Comparison of ENCODE assay signal across 15 cellular contexts in genomic region chr2:223598994-223599645, GRCh38. TPM values are rescaled to one million over a fixed set of nuclear protein-coding genes. Genes with fewer than 3 reads are reported as not detected.
A peak's percentile ranks its signal among the peaks of the same experiment; 100 is the strongest.
DNase-seq lines count a peak whose midpoint lies in the region; ATAC-seq and TF ChIP-seq lines count a peak whose summit lies in the region.
"Had no signal": no experiment of that assay in that cellular context is flagged by ENCODE, and none has a peak within 500 bp of the region (broad histone marks: within the 10 kb centered on the region; RNA-seq: fewer than 3 reads in every experiment).

No MANE protein-coding gene starts in this region.

- intact Hi-C loops in activated naive CD4-positive, alpha-beta T cell treated with anti-CD3 and anti-CD28 coated beads for 36 hours (cut with micrococcal nuclease): no loop called here

- H3K36me3 Mint-ChIP-seq in osteocyte (ENCODE audit: unreplicated experiment): peaks cover 14% of the 10 kb centered on the region
- no peaks in the 10 kb centered on the region for H3K36me3 Mint-ChIP-seq in activated naive CD4-positive, alpha-beta T cell treated with anti-CD3 and anti-CD28 coated beads for 36 hours (ENCODE audit: low read depth)

- H3K27me3 Mint-ChIP-seq in osteocyte (ENCODE audit: unreplicated experiment): no peaks in the 10 kb centered on the region
- peaks cover 4% of the 10 kb centered on the region for H3K27me3 Mint-ChIP-seq in activated naive CD4-positive, alpha-beta T cell treated with anti-CD3 and anti-CD28 coated beads for 36 hours (ENCODE audit: low read depth)

- H3K27ac Mint-ChIP-seq in osteocyte (ENCODE audit: unreplicated experiment): peak overlapping the region; percentile 96
- H3K27ac Mint-ChIP-seq in activated naive CD4-positive, alpha-beta T cell treated with anti-CD3 and anti-CD28 coated beads for 36 hours: no peak overlapping the region
- H3K27ac Mint-ChIP-seq: activated T-helper 2 cell treated with anti-CD3 and anti-CD28 coated beads, Interferon-gamma antibody, Interleukin-2, Interleukin-4, amounts not matched to agents 10 μg/mL and 5 μg/mL and 100 μg/mL, durations not matched to agents 14 hours and 24 hours and 36 hours had no signal

- H3K4me1 Mint-ChIP-seq in osteocyte (ENCODE audit: unreplicated experiment): peaks cover 55% of the 10 kb centered on the region
- peaks cover 3% of the 10 kb centered on the region for H3K4me1 Mint-ChIP-seq in activated naive CD4-positive, alpha-beta T cell treated with anti-CD3 and anti-CD28 coated beads for 36 hours (ENCODE audit: low read depth)
- H3K4me1 Mint-ChIP-seq: central memory CD8-positive, alpha-beta T cell had no signal

- POLR2A ChIA-PET in GM10248 (lab: Yijun Ruan, JAX): no interaction called here

- CTCF ChIA-PET in activated naive CD4-positive, alpha-beta T cell treated with anti-CD3 and anti-CD28 coated beads for 36 hours (lab: Charles Lee): no interaction called here
- CTCF ChIA-PET in GM10248 (lab: Yijun Ruan, JAX): interaction anchor here (0.7 to 2.3 kb wide), 2 partner anchors 12 to 18 kb away, joined by 3 to 9 read pairs; no protein-coding TSS in a partner anchor

- peak overlapping the region; percentile 68 for H3K4me3 Mint-ChIP-seq in osteocyte (ENCODE audit: unreplicated experiment)
- no peak overlapping the region for H3K4me3 Mint-ChIP-seq in activated naive CD4-positive, alpha-beta T cell treated with anti-CD3 and anti-CD28 coated beads for 36 hours
- H3K4me3 Mint-ChIP-seq: central memory CD8-positive, alpha-beta T cell had no signal

- TF ChIP-seq CTCF in osteocyte (IDR thresholded peaks at IDR 0.05) (no peak), GM10248 (IDR thresholded peaks at IDR 0.05; ENCODE audit: control extremely low read depth, extremely low read depth, low read depth, missing control alignments) (no peak)

- DNase-seq in ELR (ENCODE audit: low read depth) (peak; percentile 75), NCI-H446 treated with DMSO at 0.1 percent for 48 hours (lab: John Stamatoyannopoulos, UW) (peak; percentile 40), dedifferentiated amniotic fluid mesenchymal stem cell (ENCODE audit: extremely low spot score) (peak; percentile 84), osteocyte (ENCODE audit: extremely low spot score, unreplicated experiment) (no peak), GM10248 (ENCODE audit: extremely low spot score) (no peak)
- no peak for DNase-seq in activated CD4-positive, alpha-beta T cell treated with anti-CD3 and anti-CD28 coated beads for 4 hours
- no peak for DNase-seq in activated naive CD4-positive, alpha-beta T cell treated with anti-CD3 and anti-CD28 coated beads for 36 hours
- DNase-seq: activated CD4-positive, alpha-beta T cell treated with anti-CD3 and anti-CD28 coated beads, Interleukin-2, amount 50 U/mL, for 1 hour; COR-L47; NCI-H2081 treated with DMSO at 0.1 percent for 48 hours; OCI-M1; T-helper 2 cell had no signal

- ATAC-seq in GM21515 (IDR thresholded peaks at IDR 0.05; ENCODE audit: unreplicated experiment): no peak

- peaks cover 4% of the 10 kb centered on the region for H3K9me3 Mint-ChIP-seq in osteocyte (ENCODE audit: unreplicated experiment)
- no peaks in the 10 kb centered on the region for H3K9me3 Mint-ChIP-seq in activated naive CD4-positive, alpha-beta T cell treated with anti-CD3 and anti-CD28 coated beads for 36 hours
- H3K9me3 Mint-ChIP-seq: activated T-helper 2 cell treated with anti-CD3 and anti-CD28 coated beads, Interferon-gamma antibody, Interleukin-2, Interleukin-4, amounts not matched to agents 10 μg/mL and 5 μg/mL and 100 μg/mL, durations not matched to agents 14 hours and 24 hours and 36 hours had no signal

RNA-seq across cellular contexts. Expression of gene SCG2, which starts 3.0 kb away (rescaled TPM):
- 132 and 134 TPM in 2 replicates for total RNA-seq in osteocyte
- total RNA-seq in activated naive CD4-positive, alpha-beta T cell treated with anti-CD3 and anti-CD28 coated beads for 36 hours: not detected
- total RNA-seq: activated T-helper 2 cell treated with anti-CD3 and anti-CD28 coated beads, Interferon-gamma antibody, Interleukin-2, Interleukin-4, amounts not matched to agents 10 μg/mL and 5 μg/mL and 100 μg/mL, durations not matched to agents 14 hours and 24 hours and 36 hours had no signal

Comparison
In these comparisons a context has a peak if more than half of its experiments do, and no peak if none do; other contexts are left out.
1. DNase-seq: peak in ELR (single experiment), NCI-H446 treated with DMSO at 0.1 percent for 48 hours (single experiment) and dedifferentiated amniotic fluid mesenchymal stem cell (single experiment); none in osteocyte (single experiment), activated CD4-positive, alpha-beta T cell treated with anti-CD3 and anti-CD28 coated beads for 4 hours (0 of 2), activated naive CD4-positive, alpha-beta T cell treated with anti-CD3 and anti-CD28 coated beads for 36 hours (single experiment) and GM10248 (single experiment).
2. RNA of gene SCG2, which starts 3.0 kb away (total RNA-seq): 132 to 134 TPM in osteocyte; not detected in activated naive CD4-positive, alpha-beta T cell treated with anti-CD3 and anti-CD28 coated beads for 36 hours; every median in the first group is over 100 times any median in the second.